ENCODE assay signal across 22 cellular contexts in genomic region chr11:36105743-36106581, GRCh38.
DNase-seq lines count a peak whose midpoint lies in the region; ATAC-seq and TF ChIP-seq lines count a peak whose summit lies in the region.
"Had no signal": no experiment of that assay in that cellular context is flagged by ENCODE, and none has a peak within 500 bp of the region (broad histone marks: within the 10 kb centered on the region; RNA-seq: fewer than 3 reads in every experiment).

No MANE protein-coding gene starts in this region.

- H3K4me1 ChIP-seq in HUES48 (ENCODE audit: control insufficient read depth, insufficient read depth, low read length): peaks cover 39% of the 10 kb centered on the region
- no peaks in the 10 kb centered on the region for H3K4me1 ChIP-seq in left lung
- H3K4me1 ChIP-seq: gastrocnemius medialis had no signal

- H3K9ac ChIP-seq in HUES48 (ENCODE audit: low read depth, low read length): peak overlapping the region; percentile 11; the same call in 1 of the 2 replicates

- H3K36me3 ChIP-seq in HUES48 (ENCODE audit: control insufficient read depth, insufficient read depth, low read length): peaks cover 9% of the 10 kb centered on the region
- no peaks in the 10 kb centered on the region for H3K36me3 ChIP-seq in left lung
- H3K36me3 ChIP-seq: gastrocnemius medialis, neutrophil had no signal

- H3K4me3 Mint-ChIP-seq in brain: no peak overlapping the region
- no peak overlapping the region for H3K4me3 Mint-ChIP-seq in activated naive CD4-positive, alpha-beta T cell treated with anti-CD3 and anti-CD28 coated beads, Interleukin-2, amount 10 ng/mL, durations not matched to agents 7 days and 5 days
- H3K4me3 Mint-ChIP-seq: activated CD4-positive, alpha-beta T cell treated with anti-CD3 and anti-CD28 coated beads for 36 hours; activated naive CD8-positive, alpha-beta T cell treated with anti-CD3 and anti-CD28 coated beads for 36 hours; CD8-positive, alpha-beta memory T cell; dendritic cell treated with granulocyte-macrophage colony-stimulating factor and Interleukin-4, amounts not matched to agents 40 ng/mL and 50 ng/mL, for 4 days; stimulated activated effector memory CD8-positive, alpha-beta T cell treated with anti-CD3 and anti-CD28 coated beads, Interleukin-12 subunit alpha, Interleukin-12 subunit beta, amount 100 ng/mL, for 72 hours had no signal

- intact Hi-C loops in left lung (cut with DNase I): no loop called here

- DNase-seq in Ammon's horn (ENCODE audit: low spot score) (peak; percentile 26), left lung (no peak), T-helper 2 cell (no peak), activated T-cell treated with anti-CD3 and anti-CD28 coated beads for 4 hours (no peak)
- no peak for DNase-seq in activated naive CD4-positive, alpha-beta T cell treated with anti-CD3 and anti-CD28 coated beads, Interleukin-2, amount 10 ng/mL, durations not matched to agents 7 days and 5 days
- DNase-seq: activated CD4-positive, alpha-beta T cell treated with anti-CD3 and anti-CD28 coated beads for 36 hours; activated naive CD8-positive, alpha-beta T cell treated with anti-CD3 and anti-CD28 coated beads for 36 hours; CD8-positive, alpha-beta memory T cell; DMS53; gastrocnemius medialis; Karpas-422; NCI-H2171 treated with DMSO at 0.1 percent for 48 hours; NCI-H748 treated with DMSO at 0.1 percent for 48 hours; PC-9; T-helper 9 cell had no signal

- CTCF ChIA-PET in activated naive CD4-positive, alpha-beta T cell treated with anti-CD3 and anti-CD28 coated beads, Interleukin-2, amount 10 ng/mL, durations not matched to agents 7 days and 5 days (lab: Charles Lee): no interaction called here

- H3K27me3 ChIP-seq in HUES48 (ENCODE audit: control insufficient read depth, insufficient read depth, low read length) (no peaks in the 10 kb centered on the region), left lung (no peaks in the 10 kb centered on the region)
- H3K27me3 ChIP-seq: gastrocnemius medialis had no signal

- H3K36me3 Mint-ChIP-seq in brain: peaks cover 37% of the 10 kb centered on the region
- no peaks in the 10 kb centered on the region for H3K36me3 Mint-ChIP-seq in activated naive CD4-positive, alpha-beta T cell treated with anti-CD3 and anti-CD28 coated beads, Interleukin-2, amount 10 ng/mL, durations not matched to agents 7 days and 5 days
- H3K36me3 Mint-ChIP-seq: activated naive CD8-positive, alpha-beta T cell treated with anti-CD3 and anti-CD28 coated beads for 36 hours; CD8-positive, alpha-beta memory T cell; stimulated activated effector memory CD8-positive, alpha-beta T cell treated with anti-CD3 and anti-CD28 coated beads, Interleukin-12 subunit alpha, Interleukin-12 subunit beta, amount 100 ng/mL, for 72 hours had no signal

- H3K4me1 Mint-ChIP-seq in brain: peaks cover 46% of the 10 kb centered on the region
- H3K4me1 Mint-ChIP-seq in activated naive CD4-positive, alpha-beta T cell treated with anti-CD3 and anti-CD28 coated beads, Interleukin-2, amount 10 ng/mL, durations not matched to agents 7 days and 5 days: peaks cover 6% of the 10 kb centered on the region
- H3K4me1 Mint-ChIP-seq: activated CD4-positive, alpha-beta T cell treated with anti-CD3 and anti-CD28 coated beads for 36 hours; activated naive CD8-positive, alpha-beta T cell treated with anti-CD3 and anti-CD28 coated beads for 36 hours; CD8-positive, alpha-beta memory T cell; stimulated activated effector memory CD8-positive, alpha-beta T cell treated with anti-CD3 and anti-CD28 coated beads, Interleukin-12 subunit alpha, Interleukin-12 subunit beta, amount 100 ng/mL, for 72 hours had no signal

- H3K9me3 Mint-ChIP-seq in brain: peaks cover 0 to 3% (median 3%) of the 10 kb centered on the region in 5 experiments
- no peaks in the 10 kb centered on the region for H3K9me3 Mint-ChIP-seq in activated naive CD4-positive, alpha-beta T cell treated with anti-CD3 and anti-CD28 coated beads, Interleukin-2, amount 10 ng/mL, durations not matched to agents 7 days and 5 days
- H3K9me3 Mint-ChIP-seq: activated naive CD8-positive, alpha-beta T cell treated with anti-CD3 and anti-CD28 coated beads for 36 hours; CD8-positive, alpha-beta memory T cell; dendritic cell treated with granulocyte-macrophage colony-stimulating factor and Interleukin-4, amounts not matched to agents 40 ng/mL and 50 ng/mL, for 4 days; stimulated activated effector memory CD8-positive, alpha-beta T cell treated with anti-CD3 and anti-CD28 coated beads, Interleukin-12 subunit alpha, Interleukin-12 subunit beta, amount 100 ng/mL, for 72 hours had no signal

- peaks cover 4% of the 10 kb centered on the region for H3K27me3 Mint-ChIP-seq in brain
- H3K27me3 Mint-ChIP-seq in activated naive CD4-positive, alpha-beta T cell treated with anti-CD3 and anti-CD28 coated beads, Interleukin-2, amount 10 ng/mL, durations not matched to agents 7 days and 5 days: no peaks in the 10 kb centered on the region

- peak overlapping the region; percentile 86 for H3K27ac ChIP-seq in HUES48 (ENCODE audit: low read depth, low read length)
- no peak overlapping the region for H3K27ac ChIP-seq in left lung
- H3K27ac ChIP-seq: gastrocnemius medialis, neutrophil, PC-9 had no signal

- H3K9me3 ChIP-seq in HUES48 (ENCODE audit: control insufficient read depth, insufficient read depth, low read length) (no peaks in the 10 kb centered on the region), left lung (no peaks in the 10 kb centered on the region)
- H3K9me3 ChIP-seq: gastrocnemius medialis, neutrophil had no signal

- no peak for TF ChIP-seq CTCF in brain (conservative IDR thresholded peaks at IDR 0.05)
- TF ChIP-seq CTCF in left lung (IDR thresholded peaks at IDR 0.05): no peak

- no peak overlapping the region for H3K4me3 ChIP-seq in HUES48 (ENCODE audit: low read depth, low read length)
- no peak overlapping the region for H3K4me3 ChIP-seq in left lung
- H3K4me3 ChIP-seq: gastrocnemius medialis, PC-9 had no signal

- peak overlapping the region; percentile 3 to 96 (median 79) for H3K27ac Mint-ChIP-seq in brain
- no peak overlapping the region for H3K27ac Mint-ChIP-seq in activated naive CD4-positive, alpha-beta T cell treated with anti-CD3 and anti-CD28 coated beads, Interleukin-2, amount 10 ng/mL, durations not matched to agents 7 days and 5 days
- H3K27ac Mint-ChIP-seq: activated CD4-positive, alpha-beta T cell treated with anti-CD3 and anti-CD28 coated beads for 36 hours; activated naive CD8-positive, alpha-beta T cell treated with anti-CD3 and anti-CD28 coated beads for 36 hours; CD8-positive, alpha-beta memory T cell; dendritic cell treated with granulocyte-macrophage colony-stimulating factor and Interleukin-4, amounts not matched to agents 40 ng/mL and 50 ng/mL, for 4 days; stimulated activated effector memory CD8-positive, alpha-beta T cell treated with anti-CD3 and anti-CD28 coated beads, Interleukin-12 subunit alpha, Interleukin-12 subunit beta, amount 100 ng/mL, for 72 hours had no signal

- ATAC-seq in left lung: peak; percentile 13
- ATAC-seq in HG03159 (IDR thresholded peaks at IDR 0.05; ENCODE audit: unreplicated experiment): no peak
- ATAC-seq: activated CD4-positive, alpha-beta T cell treated with anti-CD3 and anti-CD28 coated beads for 36 hours; sciatic nerve; stimulated activated effector memory CD8-positive, alpha-beta T cell treated with anti-CD3 and anti-CD28 coated beads, Interleukin-12 subunit alpha, Interleukin-12 subunit beta, amount 100 ng/mL, for 72 hours had no signal
